In the genomic region with DNA sequence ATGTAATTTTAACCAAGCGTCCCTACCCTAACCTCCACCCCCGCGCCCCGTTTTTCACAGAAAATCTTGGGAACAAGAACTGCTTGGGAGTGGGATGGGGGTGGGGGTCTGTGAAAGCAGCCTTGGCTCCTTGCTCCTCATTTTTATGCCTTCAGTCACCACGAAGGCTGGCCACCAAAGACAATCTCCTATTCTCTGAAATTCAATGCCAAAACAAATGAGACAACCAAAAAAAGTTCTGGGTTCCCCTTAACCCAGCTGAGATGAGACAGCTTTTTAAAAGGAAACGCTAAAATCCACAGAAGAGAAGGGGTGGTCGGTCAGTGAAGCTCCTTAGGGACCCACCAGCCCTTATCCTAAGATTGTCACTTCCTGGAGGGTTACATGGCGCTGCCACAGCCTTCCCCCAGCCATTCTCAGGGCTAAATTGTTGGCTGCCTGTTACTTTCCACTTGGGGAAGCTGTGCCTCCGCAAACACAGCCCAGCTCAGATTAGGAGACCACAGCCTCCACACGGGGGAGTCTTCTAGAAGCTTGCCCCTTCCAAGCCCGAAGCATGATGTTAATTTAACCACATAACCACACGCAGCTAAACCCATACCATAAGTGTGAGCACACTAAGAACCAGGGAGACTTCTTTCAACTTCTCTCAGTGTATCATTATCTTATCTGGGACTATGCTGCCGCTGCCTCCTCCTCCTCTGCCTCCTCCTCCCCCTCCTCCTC, we compare ENCODE assay signal across 11 cellular contexts.
A peak's percentile ranks its signal among the peaks of the same experiment; 100 is the strongest.
DNase-seq lines count a peak whose midpoint lies in the region; ATAC-seq, FAIRE-seq and TF ChIP-seq lines count a peak whose summit lies in the region.
"Had no signal": no experiment of that assay in that cellular context is flagged by ENCODE, and none has a peak within 500 bp of the region (broad histone marks: within the 10 kb centered on the region; RNA-seq: fewer than 3 reads in every experiment).

No MANE protein-coding gene starts in this region.

- H3K9me3 ChIP-seq in H1 (ENCODE audit: insufficient read depth in 2 of 2, low read depth in 1 of 2, low read length in 1 of 2): no peaks in the 10 kb centered on the region
- H3K9me3 ChIP-seq: vagina had no signal

- 0 out of 2 replicates have a peak overlapping the region, but pooled peaks have one; percentile 44 for H2BK20ac ChIP-seq in H1 (ENCODE audit: low read length)

- H3K4me3 ChIP-seq in H1 (ENCODE audit: extremely low read depth in 1 of 4, insufficient read depth in 2 of 4, low read depth in 3 of 4, low read length in 4 of 4) (peak overlapping the region in 1 of 4 experiments; percentile 58; a peak in 2 of 8 replicates), skeletal muscle cell (ENCODE audit: low read depth, low read length) (no peak overlapping the region)

- no peak for TF ChIP-seq POLR2A in H1 (IDR thresholded peaks at IDR 0.05; ENCODE audit: control extremely low read depth in 1 of 2, low read depth in 2 of 2, low read length in 2 of 2)

- POLR2A ChIA-PET in H1 (lab: Charles Lee; ENCODE audit: partially characterized antibody): no interaction called here

- H3K79me1 ChIP-seq in H1 (ENCODE audit: low read depth, low read length): no peaks in the 10 kb centered on the region

- no peak overlapping the region for H2AFZ ChIP-seq in H1 (ENCODE audit: low read length)

- no peak for TF ChIP-seq EP300 in H1 (IDR thresholded peaks at IDR 0.05; ENCODE audit: borderline replicate concordance in 1 of 2, low read depth in 2 of 2, low read length in 2 of 2)

- no peak overlapping the region for H3K27ac ChIP-seq in H1 (ENCODE audit: low read depth, low read length)
- H3K27ac ChIP-seq: 22Rv1, vagina had no signal

- WGBS in H1 (ENCODE audit: extremely low coverage in 1 of 2, insufficient coverage in 1 of 2, insufficient read length in 1 of 2, insufficient replicate concordance in 2 of 2, low coverage in 1 of 2, low lambda C conversion rate in 2 of 2, missing lambda C conversion rate in 1 of 2), 2 experiments: 29% methylated on average over 12 of the region's 13 CpGs; no CpG with 5 or more reads in 1 of the 2 experiments

- no peak overlapping the region for H4K91ac ChIP-seq in H1 (replicated peaks; ENCODE audit: insufficient read length, low read length)

- no peak overlapping the region for H3K9ac ChIP-seq in H1 (replicated peaks in 1 of 4; ENCODE audit: extremely low read depth in 1 of 4, low read depth in 3 of 4, low read length in 3 of 4)

- H2BK5ac ChIP-seq in H1 (ENCODE audit: low read depth, low read length): no peak overlapping the region

- H3K27me3 ChIP-seq in H1 (replicated peaks in 1 of 4; ENCODE audit: control insufficient read depth in 3 of 4, extremely low read depth in 1 of 4, insufficient read depth in 3 of 4, low read length in 3 of 4): peaks cover 8 to 48% (median 39%) of the 10 kb centered on the region in 4 experiments
- H3K27me3 ChIP-seq: vagina had no signal

- H3K56ac ChIP-seq in H1 (replicated peaks; ENCODE audit: insufficient read length, low read depth, low read length): no peak overlapping the region

- DNase-seq in DMS 273 (lab: John Stamatoyannopoulos, UW; ENCODE audit: unreplicated experiment) (peak; percentile 23), DMS 273 treated with DMSO at 0.1 percent for 48 hours (lab: John Stamatoyannopoulos, UW) (no peak), OCI-M2 (lab: John Stamatoyannopoulos, UW; ENCODE audit: unreplicated experiment) (peak; percentile 13), H1 (ENCODE audit: low read depth in 1 of 2, low spot score in 2 of 2) (no peak), skeletal muscle cell (ENCODE audit: low read depth) (peak; percentile 85), NCI-H1105 treated with DMSO at 0.1 percent for 48 hours (lab: John Stamatoyannopoulos, UW) (no peak), NCI-H2227 (lab: John Stamatoyannopoulos, UW; ENCODE audit: unreplicated experiment) (no peak)
- DNase-seq: naive B cell had no signal

- TF ChIP-seq RAD21 in H1 (IDR thresholded peaks at IDR 0.05 in 1 of 2, conservative IDR thresholded peaks at IDR 0.05 in 1 of 2; ENCODE audit: low read depth in 2 of 2, low read length in 2 of 2): peak; percentile 39 to 51; a peak in 3 of 4 replicates

- 0 out of 2 replicates have a peak overlapping the region, but pooled peaks have one; percentile 9 for H2BK12ac ChIP-seq in H1 (ENCODE audit: low read depth, low read length)

- CTCF ChIA-PET in H1 (lab: Charles Lee; ENCODE audit: partially characterized antibody): interaction anchor here (0.8 to 4.6 kb wide), 14 partner anchors 9 to 224 kb away, joined by 3 to 28 read pairs (median 4); no protein-coding TSS in a partner anchor

- H3K79me2 ChIP-seq in H1 (ENCODE audit: control insufficient read depth in 1 of 2, insufficient read depth in 2 of 2, low read length in 2 of 2): no peaks in the 10 kb centered on the region

- H4K20me1 ChIP-seq in H1 (replicated peaks in 1 of 2; ENCODE audit: control insufficient read depth in 1 of 2, insufficient read depth in 2 of 2, low read length in 2 of 2): no peaks in the 10 kb centered on the region

- peaks cover 4% of the 10 kb centered on the region for H3K23me2 ChIP-seq in H1 (ENCODE audit: low read depth, low read length)

- H2AK5ac ChIP-seq in H1 (ENCODE audit: low read depth, low read length): no peak overlapping the region

- H2BK15ac ChIP-seq in H1 (ENCODE audit: low read length): no peak overlapping the region; the same call in 1 of the 2 replicates

- no peak for FAIRE-seq in H1 (lab: Jason Lieb, UNC)

- peak in 2 of 3 experiments; percentile 42 to 59; a peak in 3 of 4 replicates for TF ChIP-seq CTCF in H1 (IDR thresholded peaks at IDR 0.05; ENCODE audit: control extremely low read depth in 1 of 3, insufficient read depth in 1 of 3, low read depth in 1 of 3, low read length in 3 of 3)

- H4K5ac ChIP-seq in H1 (ENCODE audit: insufficient read length, low read depth, low read length): no peak overlapping the region

- peak overlapping the region; percentile 88 to 93 for H3K4me2 ChIP-seq in H1 (ENCODE audit: insufficient read depth in 1 of 2, low read depth in 2 of 2, low read length in 2 of 2)

- no peaks in the 10 kb centered on the region for H3K36me3 ChIP-seq in H1 (ENCODE audit: control insufficient read depth in 2 of 4, insufficient read depth in 4 of 4, low read length in 3 of 4)
- H3K36me3 ChIP-seq: vagina had no signal

- H2BK120ac ChIP-seq in H1 (replicated peaks; ENCODE audit: low read depth, low read length): no peak overlapping the region

- H3K4ac ChIP-seq in H1 (replicated peaks; ENCODE audit: insufficient read length, low read depth, low read length): no peak overlapping the region

- no peak overlapping the region for H3K18ac ChIP-seq in H1 (ENCODE audit: extremely low read depth, low read length)

- H3K4me1 ChIP-seq in H1 (replicated peaks in 1 of 4; ENCODE audit: control insufficient read depth in 3 of 4, insufficient read depth in 4 of 4, low read length in 3 of 4): peaks cover 0 to 10% (median 3%) of the 10 kb centered on the region in 4 experiments; a peak in 4 of 7 replicates

- no peak for ATAC-seq in HG03432 (IDR thresholded peaks at IDR 0.05; ENCODE audit: unreplicated experiment)

- no peak overlapping the region for H4K8ac ChIP-seq in H1 (ENCODE audit: extremely low read depth, insufficient read depth, low read length)

- H3K14ac ChIP-seq in H1 (ENCODE audit: insufficient read length): no peak overlapping the region

- H3K23ac ChIP-seq in H1 (ENCODE audit: insufficient read length): no peak overlapping the region

TF ChIP-seq in H1, 55 proteins besides CTCF, POLR2A, EP300 and RAD21 (continues in another document):
- TF ChIP-seq, protein P1, sequence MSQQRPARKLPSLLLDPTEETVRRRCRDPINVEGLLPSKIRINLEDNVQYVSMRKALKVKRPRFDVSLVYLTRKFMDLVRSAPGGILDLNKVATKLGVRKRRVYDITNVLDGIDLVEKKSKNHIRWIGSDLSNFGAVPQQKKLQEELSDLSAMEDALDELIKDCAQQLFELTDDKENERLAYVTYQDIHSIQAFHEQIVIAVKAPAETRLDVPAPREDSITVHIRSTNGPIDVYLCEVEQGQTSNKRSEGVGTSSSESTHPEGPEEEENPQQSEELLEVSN (IDR thresholded peaks at IDR 0.05): no peak
- peak; percentile 15 for TF ChIP-seq KDM4A (IDR thresholded peaks at IDR 0.05; ENCODE audit: low read depth, low read length, severe bottlenecking)
- TF ChIP-seq CEBPB (IDR thresholded peaks at IDR 0.05; ENCODE audit: low read depth, low read length): no peak

Comparison
In these comparisons a context has a peak if more than half of its experiments do, and no peak if none do; other contexts are left out.
1. DNase-seq: peak in DMS 273 (single experiment), OCI-M2 (single experiment) and skeletal muscle cell (single experiment); none in DMS 273 treated with DMSO at 0.1 percent for 48 hours (single experiment), H1 (0 of 2), NCI-H1105 treated with DMSO at 0.1 percent for 48 hours (single experiment) and NCI-H2227 (single experiment).